In the genomic region with DNA sequence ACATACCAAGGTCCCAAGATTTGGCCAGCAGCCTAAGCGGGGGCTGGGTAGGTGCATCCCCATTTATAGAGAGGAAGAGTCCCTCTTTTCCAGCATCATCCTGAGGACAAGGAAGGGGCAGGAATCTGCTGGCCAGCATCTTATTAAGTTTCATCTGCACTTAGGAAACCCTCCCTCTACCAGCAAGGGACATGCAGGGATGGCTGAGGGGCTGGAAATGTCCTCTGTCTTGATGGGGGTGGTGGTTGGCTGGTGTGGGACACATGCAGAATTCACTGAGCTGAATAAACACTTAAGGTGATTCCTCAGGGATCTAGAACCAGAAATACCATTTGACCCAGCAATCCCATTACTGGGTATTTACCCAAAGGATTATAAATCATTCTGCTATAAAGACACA, we compare ENCODE assay signal across 26 cellular contexts. TPM values are rescaled to one million over a fixed set of nuclear protein-coding genes. Genes with fewer than 3 reads are reported as not detected.
DNase-seq lines count a peak whose midpoint lies in the region; ATAC-seq and TF ChIP-seq lines count a peak whose summit lies in the region.
"Had no signal": no experiment of that assay in that cellular context is flagged by ENCODE, and none has a peak within 500 bp of the region (broad histone marks: within the 10 kb centered on the region; RNA-seq: fewer than 3 reads in every experiment).

No MANE protein-coding gene starts in this region.

- intact Hi-C loops in activated CD4-positive, alpha-beta T cell treated with anti-CD3 and anti-CD28 coated beads, Interleukin-2, amount 10 ng/mL, durations not matched to agents 24 days and 14 days (cut with micrococcal nuclease): no loop called here

- peaks cover 21% of the 10 kb centered on the region for H3K9me3 Mint-ChIP-seq in nephron progenitor cell
- H3K9me3 Mint-ChIP-seq in activated CD4-positive, alpha-beta T cell treated with anti-CD3 and anti-CD28 coated beads, Interleukin-2, amount 10 ng/mL, durations not matched to agents 24 days and 14 days: no peaks in the 10 kb centered on the region
- H3K9me3 Mint-ChIP-seq: CD8-positive, alpha-beta T cell had no signal

- no peak overlapping the region for H2AFZ ChIP-seq in trophoblast cell (ENCODE audit: insufficient read depth, low read length, poor library complexity)
- H2AFZ ChIP-seq: GM23338 had no signal

- H3K18ac ChIP-seq in trophoblast cell (ENCODE audit: low read length): no peak overlapping the region

- H3K79me1 ChIP-seq in trophoblast cell (ENCODE audit: low read length): no peaks in the 10 kb centered on the region

- no peak overlapping the region for H2BK12ac ChIP-seq in trophoblast cell (ENCODE audit: low read length)

- no peaks in the 10 kb centered on the region for H3K27me3 Mint-ChIP-seq in nephron progenitor cell (ENCODE audit: low read depth, poor library complexity)
- no peaks in the 10 kb centered on the region for H3K27me3 Mint-ChIP-seq in activated CD4-positive, alpha-beta T cell treated with anti-CD3 and anti-CD28 coated beads, Interleukin-2, amount 10 ng/mL, durations not matched to agents 24 days and 14 days

- no peak overlapping the region for H4K12ac ChIP-seq in trophoblast cell (ENCODE audit: low read depth, low read length)

- peak; percentile 19 for ATAC-seq in esophagus mucosa
- ATAC-seq: CD8-positive, alpha-beta T cell; GM12878; GM23338; K562; PC-3 had no signal

- no peak overlapping the region for H3K4ac ChIP-seq in trophoblast cell (ENCODE audit: low read depth, low read length)

- no CpG with 5 or more reads among the region's 1 CpG for WGBS in trophoblast cell (ENCODE audit: extremely low coverage, insufficient coverage, insufficient read length)

- peaks cover 8% of the 10 kb centered on the region for H3K4me1 Mint-ChIP-seq in nephron progenitor cell
- H3K4me1 Mint-ChIP-seq in activated CD4-positive, alpha-beta T cell treated with anti-CD3 and anti-CD28 coated beads, Interleukin-2, amount 10 ng/mL, durations not matched to agents 24 days and 14 days: no peaks in the 10 kb centered on the region

- no peak overlapping the region for H3K4me2 ChIP-seq in trophoblast cell (ENCODE audit: low read length)
- H3K4me2 ChIP-seq: A549; BLaER1 treated with 17β-estradiol and CSF1 and Interleukin-3, amounts not matched to agents 10 nM and 100 nM; GM23338; SK-N-SH had no signal

- TF ChIP-seq CTCF in C4-2B (conservative IDR thresholded peaks at IDR 0.05) (no peak), nephron progenitor cell (IDR thresholded peaks at IDR 0.05) (no peak)

- peak; percentile 54 for DNase-seq in DMS53 (lab: John Stamatoyannopoulos, UW)
- DNase-seq in trophoblast cell: no peak
- DNase-seq in nephron progenitor cell: no peak
- DNase-seq in activated CD4-positive, alpha-beta T cell treated with anti-CD3 and anti-CD28 coated beads, Interleukin-2, amount 10 ng/mL, durations not matched to agents 24 days and 14 days: no peak
- DNase-seq in GF-D8 (lab: John Stamatoyannopoulos, UW): no peak
- DNase-seq: AML-193; DMS 273 treated with DMSO at 0.1 percent for 48 hours; H9; Kasumi-1; NCI-H1092 treated with DMSO at 0.1 percent for 48 hours; NCI-H1436; NCI-H187 treated with DMSO at 0.1 percent for 48 hours; NCI-H2107; NCI-H526 treated with DMSO at 0.1 percent for 48 hours; NK-92 treated with Interleukin-12 subunit alpha and Interleukin-12 subunit beta, amount 100 ng/mL, for 24 hours; PC-3; SK-N-SH; SW 1271 had no signal

- H3K36me3 Mint-ChIP-seq in nephron progenitor cell (ENCODE audit: low read depth): peaks cover 59% of the 10 kb centered on the region
- peaks cover 46% of the 10 kb centered on the region for H3K36me3 Mint-ChIP-seq in activated CD4-positive, alpha-beta T cell treated with anti-CD3 and anti-CD28 coated beads, Interleukin-2, amount 10 ng/mL, durations not matched to agents 24 days and 14 days (ENCODE audit: low read depth)

- no peak overlapping the region for H3K4me3 ChIP-seq in trophoblast cell (ENCODE audit: low read depth, low read length)
- H3K4me3 ChIP-seq: A549; BLaER1 treated with 17β-estradiol and CSF1 and Interleukin-3, amounts not matched to agents 10 nM and 100 nM; GM12878; GM23338; K562 had no signal

- H3K4me3 Mint-ChIP-seq in nephron progenitor cell: no peak overlapping the region
- H3K4me3 Mint-ChIP-seq in activated CD4-positive, alpha-beta T cell treated with anti-CD3 and anti-CD28 coated beads, Interleukin-2, amount 10 ng/mL, durations not matched to agents 24 days and 14 days: no peak overlapping the region
- H3K4me3 Mint-ChIP-seq: CD8-positive, alpha-beta T cell; GM23338 had no signal

- H3K23ac ChIP-seq in trophoblast cell (ENCODE audit: low read length): no peak overlapping the region

- no peaks in the 10 kb centered on the region for H3K9me3 ChIP-seq in trophoblast cell (ENCODE audit: insufficient read depth, low read depth, low read length)
- H3K9me3 ChIP-seq: A549, SK-N-SH had no signal

- H2BK5ac ChIP-seq in trophoblast cell (ENCODE audit: low read depth, low read length, poor library complexity): no peak overlapping the region

- no peak overlapping the region for H3K14ac ChIP-seq in trophoblast cell (ENCODE audit: low read length)

- no peaks in the 10 kb centered on the region for H3K4me1 ChIP-seq in trophoblast cell (ENCODE audit: control insufficient read depth in 1 of 2, insufficient read depth in 2 of 2, low read length in 2 of 2)

- peaks cover 15 to 24% of the 10 kb centered on the region in 2 experiments for H3K36me3 ChIP-seq in trophoblast cell (ENCODE audit: control insufficient read depth in 1 of 2, insufficient read depth in 2 of 2, low read length in 2 of 2)

- no peak overlapping the region for H2BK120ac ChIP-seq in trophoblast cell (ENCODE audit: insufficient read depth, low read length, poor library complexity)

- H3K27me3 ChIP-seq in trophoblast cell (ENCODE audit: insufficient read depth, low read length): no peaks in the 10 kb centered on the region
- H3K27me3 ChIP-seq: BLaER1 treated with 17β-estradiol and CSF1 and Interleukin-3, amounts not matched to agents 10 nM and 100 nM had no signal

- H3K9ac ChIP-seq in trophoblast cell (ENCODE audit: low read length): peak overlapping the region; percentile 47
- H3K9ac ChIP-seq: SK-N-SH had no signal

- H3K27ac ChIP-seq in C4-2B: peak overlapping the region; percentile 18
- no peak overlapping the region for H3K27ac ChIP-seq in trophoblast cell (ENCODE audit: low read depth, low read length)
- H3K27ac ChIP-seq: A549; BLaER1 treated with 17β-estradiol and CSF1 and Interleukin-3, amounts not matched to agents 10 nM and 100 nM had no signal

- H4K8ac ChIP-seq in trophoblast cell (ENCODE audit: low read depth, low read length): no peak overlapping the region

- no peak overlapping the region for H3K27ac Mint-ChIP-seq in nephron progenitor cell
- no peak overlapping the region for H3K27ac Mint-ChIP-seq in activated CD4-positive, alpha-beta T cell treated with anti-CD3 and anti-CD28 coated beads, Interleukin-2, amount 10 ng/mL, durations not matched to agents 24 days and 14 days
- H3K27ac Mint-ChIP-seq: CD8-positive, alpha-beta T cell; GM23338; H9 had no signal

- H4K91ac ChIP-seq in trophoblast cell (ENCODE audit: low read depth, low read length): no peak overlapping the region

- no peaks in the 10 kb centered on the region for H3K79me2 ChIP-seq in trophoblast cell (ENCODE audit: control insufficient read depth, insufficient read depth, low read length, poor library complexity)

- H2AK5ac ChIP-seq in trophoblast cell (ENCODE audit: low read length): no peak overlapping the region

RNA-seq across cellular contexts. Expression of gene NOD1, which starts 42.1 kb away (rescaled TPM):
- total RNA-seq in esophagus mucosa: 6.6 TPM
- polyA plus RNA-seq in trophoblast cell (2013): 8.0 and 8.5 TPM in 2 replicates
- total RNA-seq in activated CD4-positive, alpha-beta T cell treated with anti-CD3 and anti-CD28 coated beads, Interleukin-2, amount 10 ng/mL, durations not matched to agents 24 days and 14 days: 11.6 and 12.9 TPM in 2 replicates
